2 cellular contexts compared by ENCODE assay signal in the genomic region with DNA sequence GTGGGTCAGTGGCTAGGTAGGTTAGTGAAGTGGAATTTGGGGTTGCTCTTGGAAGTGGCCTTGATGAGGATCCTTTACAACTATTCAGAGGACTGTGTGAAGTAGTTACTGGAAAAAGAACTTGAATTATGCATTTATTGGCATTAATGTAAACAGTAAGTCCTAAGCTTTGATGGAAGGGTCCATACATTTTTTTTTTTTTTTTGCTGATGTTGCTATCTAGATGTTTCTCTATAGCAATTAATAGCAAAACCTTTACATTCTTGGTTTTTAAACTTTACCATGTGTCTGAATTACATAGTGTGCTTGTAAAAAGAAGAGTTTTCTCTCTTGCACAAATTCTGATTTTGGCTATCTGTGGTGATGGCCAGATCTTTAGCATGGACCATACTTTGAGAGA.
A peak's percentile ranks its signal among the peaks of the same experiment; 100 is the strongest.
TF ChIP-seq lines count a peak whose summit lies in the region.

No MANE protein-coding gene starts in this region.

TF ChIP-seq in HepG2, 621 proteins besides CTCF, POLR2A, EP300 and RAD21:
- TF ChIP-seq ZNF770 (CRISPR knock-in tag; IDR thresholded peaks at IDR 0.05) (no peak), ZNF20 (CRISPR knock-in tag; IDR thresholded peaks at IDR 0.05) (no peak), MAFK (conservative IDR thresholded peaks at IDR 0.05 in 1 of 2, IDR thresholded peaks at IDR 0.05 in 1 of 2; ENCODE audit: low read length in 2 of 2) (peak in 1 of 2 experiments; percentile 73; a peak in 3 of 4 replicates), PITX1 (CRISPR knock-in tag; IDR thresholded peaks at IDR 0.05) (no peak), TBL1XR1 (IDR thresholded peaks at IDR 0.05; ENCODE audit: borderline replicate concordance, low read length, partially characterized antibody) (no peak), ZNF644 (CRISPR knock-in tag; IDR thresholded peaks at IDR 0.05; ENCODE audit: low read depth) (no peak), SIX1 (CRISPR knock-in tag; IDR thresholded peaks at IDR 0.05; ENCODE audit: borderline replicate concordance) (no peak), ZNF331 (CRISPR knock-in tag; IDR thresholded peaks at IDR 0.05) (no peak), NR3C1 (CRISPR knock-in tag; IDR thresholded peaks at IDR 0.05) (no peak), MAFF (IDR thresholded peaks at IDR 0.05; ENCODE audit: low read depth, low read length) (peak; percentile 61), FLYWCH1 (CRISPR knock-in tag; IDR thresholded peaks at IDR 0.05) (no peak), PHB2 (IDR thresholded peaks at IDR 0.05; ENCODE audit: partially characterized antibody) (no peak), MLLT10 (CRISPR knock-in tag; IDR thresholded peaks at IDR 0.05) (no peak)

TF ChIP-seq in K562, 482 proteins besides CTCF, POLR2A, EP300 and RAD21:
- TF ChIP-seq C11orf30 (IDR thresholded peaks at IDR 0.05; ENCODE audit: low read depth) (peak; percentile 54; the same call in 1 of the 2 replicates), RBBP5 (IDR thresholded peaks at IDR 0.05; ENCODE audit: borderline replicate concordance, insufficient read depth, low read length, poor library complexity, severe bottlenecking) (no peak), MAFG (tag; conservative IDR thresholded peaks at IDR 0.05) (peak; percentile 33; the same call in 1 of the 2 replicates), MAFK (IDR thresholded peaks at IDR 0.05; ENCODE audit: low read length) (peak; percentile 19; the same call in 1 of the 2 replicates), ZNF316 (IDR thresholded peaks at IDR 0.05) (peak; percentile 87), MAFF (IDR thresholded peaks at IDR 0.05; ENCODE audit: low read length) (peak; percentile 27; the same call in 1 of the 2 replicates)
